ENCODE assay signal across 1 cellular context in genomic region chr1:86938855-86939254, GRCh38.
TF ChIP-seq lines count a peak whose summit lies in the region.

No MANE protein-coding gene starts in this region.

TF ChIP-seq in GM23338, 12 proteins besides CTCF, POLR2A, EP300 and RAD21 (continued from another document):
- TF ChIP-seq ETS1 (IDR thresholded peaks at IDR 0.05), result no peak
